In genomic region chr2:177272765-177273164, GRCh38 we compare ENCODE assay signal across 32 cellular contexts. TPM values are rescaled to one million over a fixed set of nuclear protein-coding genes. Genes with fewer than 3 reads are reported as not detected.
A peak's percentile ranks its signal among the peaks of the same experiment; 100 is the strongest.
DNase-seq lines count a peak whose midpoint lies in the region; ATAC-seq and TF ChIP-seq lines count a peak whose summit lies in the region.
"Had no signal": no experiment of that assay in that cellular context is flagged by ENCODE, and none has a peak within 500 bp of the region (broad histone marks: within the 10 kb centered on the region; RNA-seq: fewer than 3 reads in every experiment).

No MANE protein-coding gene starts in this region.

- H3K9ac ChIP-seq in MM.1S (ENCODE audit: low read length): no peak overlapping the region
- no peak overlapping the region for H3K9ac ChIP-seq in colonic mucosa (ENCODE audit: low read depth in 2 of 2, low read length in 2 of 2)

- in situ Hi-C loops in transverse colon (cut with MboI; ENCODE audit: low pct_ligation_motif_present in 1 of 4, low pct_unique_long_range_greater_than_20kb in 1 of 4, low sequenced_read_pairs in 3 of 4): no loop called here

- H3K4me1 ChIP-seq in MM.1S (ENCODE audit: low read length): peaks cover 11% of the 10 kb centered on the region
- peaks cover 9% of the 10 kb centered on the region for H3K4me1 ChIP-seq in colonic mucosa
- H3K4me1 ChIP-seq in transverse colon: peaks cover 4 to 36% (median 14%) of the 10 kb centered on the region in 4 donors
- H3K4me1 ChIP-seq: pancreas had no signal

- no peak for TF ChIP-seq EP300 in transverse colon (IDR thresholded peaks at IDR 0.05; ENCODE audit: low read depth)

- intact Hi-C loops in colonic mucosa (cut with DNase I): no loop called here
- intact Hi-C loops in transverse colon (cut with DNase I; ENCODE audit: low total_unique reads): no loop called here

- no peaks in the 10 kb centered on the region for H3K27me3 ChIP-seq in MM.1S (replicated peaks; ENCODE audit: insufficient read depth, low read length)
- H3K27me3 ChIP-seq in colonic mucosa: no peaks in the 10 kb centered on the region
- H3K27me3 ChIP-seq in transverse colon: no peaks in the 10 kb centered on the region
- H3K27me3 ChIP-seq: pancreas had no signal

- H3K9me3 ChIP-seq in MM.1S (replicated peaks; ENCODE audit: insufficient read depth, low read length): no peaks in the 10 kb centered on the region
- H3K9me3 ChIP-seq in colonic mucosa: no peaks in the 10 kb centered on the region
- no peaks in the 10 kb centered on the region for H3K9me3 ChIP-seq in transverse colon
- H3K9me3 ChIP-seq: pancreas had no signal

- no peak for DNase-seq in activated naive CD8-positive, alpha-beta T cell treated with anti-CD3 and anti-CD28 coated beads, Interleukin-2, amount 10 ng/mL, durations not matched to agents 7 days and 5 days
- DNase-seq in activated naive CD8-positive, alpha-beta T cell treated with anti-CD3 and anti-CD28 coated beads for 36 hours: no peak
- DNase-seq in MM.1S (peak; percentile 25), colonic mucosa (peak; percentile 6), transverse colon (no peak), DMS53 (lab: John Stamatoyannopoulos, UW) (no peak), NCI-H1417 treated with DMSO at 0.1 percent for 48 hours (lab: John Stamatoyannopoulos, UW) (no peak)
- no peak for DNase-seq in activated CD4-positive, CD25-positive, alpha-beta regulatory T cell (lab: John Stamatoyannopoulos, UW)
- DNase-seq: 8988T; activated CD4-positive, alpha-beta T cell treated with anti-CD3 and anti-CD28 coated beads for 4 hours; activated CD8-positive, alpha-beta T cell treated with anti-CD3 and anti-CD28 coated beads, Interleukin-2, amount 10 ng/mL, durations not matched to agents 7 days and 5 days; activated effector memory CD4-positive, alpha-beta T cell treated with Interleukin-2 at 50 U/mL for 16 hours; activated T-cell treated with anti-CD3 and anti-CD28 coated beads for 4 hours; cortex of kidney; DMS79 treated with DMSO at 0.1 percent for 48 hours; effector memory CD4-positive, alpha-beta T cell; mesendoderm; NCI-H1105 treated with DMSO at 0.1 percent for 48 hours; NCI-H1930; NCI-H526 treated with DMSO at 0.1 percent for 48 hours; pancreas; retina; SIG-M5; SW 1271; T-helper 9 cell had no signal

- H2AFZ ChIP-seq in MM.1S (ENCODE audit: low read length): no peak overlapping the region

- H3K4me3 ChIP-seq in MM.1S (ENCODE audit: low read length): no peak overlapping the region
- H3K4me3 ChIP-seq in colonic mucosa: no peak overlapping the region
- H3K4me3 ChIP-seq in transverse colon: no peak overlapping the region
- H3K4me3 ChIP-seq: pancreas, skin epidermis had no signal

- peak; percentile 39 for ATAC-seq in activated naive CD8-positive, alpha-beta T cell treated with anti-CD3 and anti-CD28 coated beads, Interleukin-2, amount 10 ng/mL, durations not matched to agents 7 days and 5 days (ENCODE audit: low read depth)
- ATAC-seq: activated CD8-positive, alpha-beta T cell treated with anti-CD3 and anti-CD28 coated beads, Interleukin-2, amount 10 ng/mL, durations not matched to agents 7 days and 5 days; stimulated activated memory B cell treated with anti-CD40 and anti-IgM and Interleukin-4, amounts not matched to agents 10 μg/mL and 1 μg/mL and 100 μg/mL, for 72 hours had no signal

- no peak overlapping the region for H3K27ac ChIP-seq in MM.1S (ENCODE audit: low read length)
- peak overlapping the region; percentile 34 for H3K27ac ChIP-seq in colonic mucosa
- peak overlapping the region; percentile 56 to 70 (median 64) for H3K27ac ChIP-seq in transverse colon
- H3K27ac ChIP-seq: pancreas, VCaP had no signal

- TF ChIP-seq CTCF in MM.1S (IDR thresholded peaks at IDR 0.05; ENCODE audit: low read length): no peak
- no peak for TF ChIP-seq CTCF in colonic mucosa (IDR thresholded peaks at IDR 0.05)
- TF ChIP-seq CTCF in transverse colon (IDR thresholded peaks at IDR 0.05): no peak

- 0 out of 2 replicates have a peak overlapping the region, but pooled peaks have one; percentile 11 for H3K4me2 ChIP-seq in MM.1S (ENCODE audit: low read depth, low read length)

- H3K4me1 Mint-ChIP-seq in activated naive CD8-positive, alpha-beta T cell treated with anti-CD3 and anti-CD28 coated beads, Interleukin-2, amount 10 ng/mL, durations not matched to agents 7 days and 5 days: peaks cover 36% of the 10 kb centered on the region
- H3K4me1 Mint-ChIP-seq in activated naive CD8-positive, alpha-beta T cell treated with anti-CD3 and anti-CD28 coated beads for 36 hours: peaks cover 43% of the 10 kb centered on the region
- H3K4me1 Mint-ChIP-seq: neural crest cell had no signal

- H4K20me1 ChIP-seq in MM.1S (ENCODE audit: insufficient read depth, low read length): no peaks in the 10 kb centered on the region

- no peak for TF ChIP-seq POLR2A in transverse colon (IDR thresholded peaks at IDR 0.05)

- POLR2A ChIA-PET in activated naive CD8-positive, alpha-beta T cell treated with anti-CD3 and anti-CD28 coated beads, Interleukin-2, amount 10 ng/mL, durations not matched to agents 7 days and 5 days (lab: Charles Lee): interaction anchor here (1.2 to 2.5 kb wide), 3 partner anchors 9 to 37 kb away, joined by 3 to 20 read pairs (median 9); partner anchors contain the start of gene NFE2L2

- H3K27ac Mint-ChIP-seq in activated naive CD8-positive, alpha-beta T cell treated with anti-CD3 and anti-CD28 coated beads, Interleukin-2, amount 10 ng/mL, durations not matched to agents 7 days and 5 days: peak overlapping the region; percentile 54
- H3K27ac Mint-ChIP-seq in activated naive CD8-positive, alpha-beta T cell treated with anti-CD3 and anti-CD28 coated beads for 36 hours: no peak overlapping the region
- H3K27ac Mint-ChIP-seq: activated naive CD8-positive, alpha-beta T cell; CD14-positive monocyte; IgD-negative memory B cell; stimulated activated memory B cell treated with anti-CD40 and anti-IgM and Interleukin-4, amounts not matched to agents 10 μg/mL and 1 μg/mL and 100 μg/mL, for 72 hours had no signal

- H3K9me3 Mint-ChIP-seq in activated naive CD8-positive, alpha-beta T cell treated with anti-CD3 and anti-CD28 coated beads, Interleukin-2, amount 10 ng/mL, durations not matched to agents 7 days and 5 days: peaks cover 3% of the 10 kb centered on the region
- H3K9me3 Mint-ChIP-seq in activated naive CD8-positive, alpha-beta T cell treated with anti-CD3 and anti-CD28 coated beads for 36 hours: no peaks in the 10 kb centered on the region
- H3K9me3 Mint-ChIP-seq: CD14-positive monocyte; IgD-negative memory B cell; neural crest cell; stimulated activated memory B cell treated with anti-CD40 and anti-IgM and Interleukin-4, amounts not matched to agents 10 μg/mL and 1 μg/mL and 100 μg/mL, for 72 hours had no signal

- peaks cover 3% of the 10 kb centered on the region for H3K36me3 Mint-ChIP-seq in activated naive CD8-positive, alpha-beta T cell treated with anti-CD3 and anti-CD28 coated beads, Interleukin-2, amount 10 ng/mL, durations not matched to agents 7 days and 5 days
- no peaks in the 10 kb centered on the region for H3K36me3 Mint-ChIP-seq in activated naive CD8-positive, alpha-beta T cell treated with anti-CD3 and anti-CD28 coated beads for 36 hours
- H3K36me3 Mint-ChIP-seq: activated naive CD8-positive, alpha-beta T cell; CD14-positive monocyte; IgD-negative memory B cell; stimulated activated memory B cell treated with anti-CD40 and anti-IgM and Interleukin-4, amounts not matched to agents 10 μg/mL and 1 μg/mL and 100 μg/mL, for 72 hours had no signal

- no peaks in the 10 kb centered on the region for H3K27me3 Mint-ChIP-seq in activated naive CD8-positive, alpha-beta T cell treated with anti-CD3 and anti-CD28 coated beads, Interleukin-2, amount 10 ng/mL, durations not matched to agents 7 days and 5 days
- no peaks in the 10 kb centered on the region for H3K27me3 Mint-ChIP-seq in activated naive CD8-positive, alpha-beta T cell treated with anti-CD3 and anti-CD28 coated beads for 36 hours
- H3K27me3 Mint-ChIP-seq: activated naive CD8-positive, alpha-beta T cell; IgD-negative memory B cell; stimulated activated memory B cell treated with anti-CD40 and anti-IgM and Interleukin-4, amounts not matched to agents 10 μg/mL and 1 μg/mL and 100 μg/mL, for 72 hours had no signal

- H3K4me3 Mint-ChIP-seq in activated naive CD8-positive, alpha-beta T cell treated with anti-CD3 and anti-CD28 coated beads, Interleukin-2, amount 10 ng/mL, durations not matched to agents 7 days and 5 days: peak overlapping the region; percentile 22
- no peak overlapping the region for H3K4me3 Mint-ChIP-seq in activated naive CD8-positive, alpha-beta T cell treated with anti-CD3 and anti-CD28 coated beads for 36 hours
- H3K4me3 Mint-ChIP-seq: activated CD8-positive, alpha-beta T cell treated with anti-CD3 and anti-CD28 coated beads, Interleukin-2, amount 10 ng/mL, durations not matched to agents 7 days and 5 days; activated naive CD8-positive, alpha-beta T cell; CD14-positive monocyte; IgD-negative memory B cell; neural crest cell; stimulated activated memory B cell treated with anti-CD40 and anti-IgM and Interleukin-4, amounts not matched to agents 10 μg/mL and 1 μg/mL and 100 μg/mL, for 72 hours had no signal

- H3K36me3 ChIP-seq in MM.1S (replicated peaks; ENCODE audit: insufficient read depth, low read length): no peaks in the 10 kb centered on the region
- no peaks in the 10 kb centered on the region for H3K36me3 ChIP-seq in colonic mucosa
- H3K36me3 ChIP-seq in transverse colon: no peaks in the 10 kb centered on the region
- H3K36me3 ChIP-seq: pancreas had no signal

- no peaks in the 10 kb centered on the region for H3K79me2 ChIP-seq in MM.1S (ENCODE audit: low read length)

- no peaks in the 10 kb centered on the region for H3K9me2 ChIP-seq in MM.1S (replicated peaks; ENCODE audit: insufficient read depth, low read length)

- WGBS in transverse colon (ENCODE audit: low coverage in 1 of 2), 2 donors: 69 to 71% methylated on average over 2 of the region's 2 CpGs

- no peaks in the 10 kb centered on the region for H3F3A ChIP-seq in MM.1S (ENCODE audit: insufficient read depth, low read length)

RNA-seq across cellular contexts. Expression of gene NFE2L2, which starts 8.2 kb away (rescaled TPM):
- total RNA-seq in activated naive CD8-positive, alpha-beta T cell treated with anti-CD3 and anti-CD28 coated beads, Interleukin-2, amount 10 ng/mL, durations not matched to agents 7 days and 5 days: 10 to 100 TPM; 71.0 to 78.8 TPM
- total RNA-seq in activated naive CD8-positive, alpha-beta T cell treated with anti-CD3 and anti-CD28 coated beads for 36 hours: 10 to 100 TPM; 68.3 to 70.3 TPM
- 10 to 100 TPM; 81.5 to 87.6 TPM for total RNA-seq in colonic mucosa
- 100 to 1,000 TPM in 1 of 4 donors, 10 to 100 TPM in 3; 41.6 to 105 (median 65.2) TPM for total RNA-seq in transverse colon

Comparison
In these comparisons a context has a peak if more than half of its experiments do, and no peak if none do; other contexts are left out.
1. DNase-seq: peak in MM.1S (single experiment) and colonic mucosa (single experiment); none in activated naive CD8-positive, alpha-beta T cell treated with anti-CD3 and anti-CD28 coated beads, Interleukin-2, amount 10 ng/mL, durations not matched to agents 7 days and 5 days (single experiment), activated naive CD8-positive, alpha-beta T cell treated with anti-CD3 and anti-CD28 coated beads for 36 hours (single experiment), transverse colon (single experiment), DMS53 (single experiment), activated CD4-positive, CD25-positive, alpha-beta regulatory T cell (0 of 4) and NCI-H1417 treated with DMSO at 0.1 percent for 48 hours (single experiment).